ENCODE assay signal across 9 cellular contexts in the genomic region with DNA sequence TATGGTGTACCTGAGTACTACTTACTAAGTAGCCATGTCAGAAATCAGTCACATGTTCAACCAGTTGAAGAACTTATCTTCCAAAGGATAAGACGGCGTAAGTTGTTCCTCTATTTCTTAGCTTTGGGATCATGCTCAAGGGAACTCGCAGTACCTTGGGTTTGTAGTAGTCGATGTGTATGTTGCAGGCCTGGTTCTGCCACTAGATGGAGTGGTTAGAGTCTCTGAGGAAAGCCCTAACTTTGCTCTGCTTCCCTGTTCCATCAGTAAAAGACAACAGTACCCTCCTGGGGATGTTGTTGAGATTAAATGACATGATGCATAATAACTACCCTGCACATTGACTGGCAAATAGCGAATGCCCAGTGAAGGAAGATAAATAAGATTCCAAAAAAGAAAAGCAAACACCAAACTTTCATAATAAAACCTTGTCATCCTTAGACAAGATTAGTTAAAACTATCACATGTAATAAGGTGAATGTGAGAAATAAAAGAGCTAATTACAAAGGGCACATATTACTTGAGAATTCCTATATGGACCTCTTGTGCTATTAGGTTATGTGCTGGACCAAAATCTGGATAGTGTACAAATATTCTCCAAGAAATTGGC.
A peak's percentile ranks its signal among the peaks of the same experiment; 100 is the strongest.
DNase-seq lines count a peak whose midpoint lies in the region; ATAC-seq and TF ChIP-seq lines count a peak whose summit lies in the region.
"Had no signal": no experiment of that assay in that cellular context is flagged by ENCODE, and none has a peak within 500 bp of the region (broad histone marks: within the 10 kb centered on the region; RNA-seq: fewer than 3 reads in every experiment).

No MANE protein-coding gene starts in this region.

- no peak overlapping the region for H3K27ac ChIP-seq in OCI-LY1 (ENCODE audit: low read depth, low read length, poor library complexity, severe bottlenecking)
- H3K27ac ChIP-seq: parathyroid adenoma had no signal

- no peak overlapping the region for H3K4me2 ChIP-seq in OCI-LY1 (ENCODE audit: low read length)

- peaks cover 1% of the 10 kb centered on the region for H3K27me3 Mint-ChIP-seq in activated T-cell treated with anti-CD3 and anti-CD28 coated beads, Interleukin-2, amount 50 U/mL, for 72 hours (ENCODE audit: low read depth)

- no peaks in the 10 kb centered on the region for H3K4me1 Mint-ChIP-seq in activated T-cell treated with anti-CD3 and anti-CD28 coated beads, Interleukin-2, amount 50 U/mL, for 72 hours (ENCODE audit: low read depth)

- no peak overlapping the region for H3K9ac ChIP-seq in OCI-LY1 (ENCODE audit: low read length)
- H3K9ac ChIP-seq: parathyroid adenoma had no signal

- H4K20me1 ChIP-seq in OCI-LY1 (ENCODE audit: insufficient read depth, low read length), result no peaks in the 10 kb centered on the region

- H3K27me3 ChIP-seq in OCI-LY1 (ENCODE audit: insufficient read depth, low read length), result no peaks in the 10 kb centered on the region

- no peak overlapping the region for H2AFZ ChIP-seq in OCI-LY1 (ENCODE audit: low read length)
- H2AFZ ChIP-seq: parathyroid adenoma had no signal

- no peaks in the 10 kb centered on the region for H3K36me3 Mint-ChIP-seq in activated T-cell treated with anti-CD3 and anti-CD28 coated beads, Interleukin-2, amount 50 U/mL, for 72 hours (ENCODE audit: insufficient read depth in 2 of 2)

- H3K9me3 Mint-ChIP-seq in activated T-cell treated with anti-CD3 and anti-CD28 coated beads, Interleukin-2, amount 50 U/mL, for 72 hours, result no peaks in the 10 kb centered on the region

- no peaks in the 10 kb centered on the region for H3F3A ChIP-seq in OCI-LY1 (ENCODE audit: insufficient read depth, low read length)

- no peaks in the 10 kb centered on the region for H3K4me1 ChIP-seq in OCI-LY1 (ENCODE audit: insufficient read depth, low read length, severe bottlenecking)
- H3K4me1 ChIP-seq: parathyroid adenoma had no signal

- POLR2A ChIA-PET in GM10248 (lab: Yijun Ruan, JAX), result no interaction called here

- H3K4me3 ChIP-seq in OCI-LY1 (ENCODE audit: low read depth, low read length, poor library complexity, severe bottlenecking) (no peak overlapping the region), foreskin fibroblast (ENCODE audit: low read depth in 1 of 2, low read length in 2 of 2) (no peak overlapping the region)

- H3K79me2 ChIP-seq in OCI-LY1 (ENCODE audit: insufficient read depth, low read length), result no peaks in the 10 kb centered on the region
- H3K79me2 ChIP-seq: parathyroid adenoma had no signal

- CTCF ChIA-PET in GM10248 (lab: Yijun Ruan, JAX), result interaction anchor here (1.2 to 1.5 kb wide), 3 partner anchors 12 to 24 kb away, joined by 3 to 4 read pairs (median 4); no protein-coding TSS in a partner anchor

- H3K36me3 ChIP-seq in OCI-LY1 (ENCODE audit: insufficient read depth, low read length), result no peaks in the 10 kb centered on the region

- peak; percentile 62 for TF ChIP-seq CTCF in GM12873 (IDR thresholded peaks at IDR 0.05; ENCODE audit: insufficient read depth, low read depth, low read length, missing control alignments)
- TF ChIP-seq CTCF in OCI-LY1 (IDR thresholded peaks at IDR 0.05; ENCODE audit: low read length), result peak; percentile 65
- TF ChIP-seq CTCF in foreskin fibroblast (IDR thresholded peaks at IDR 0.05; ENCODE audit: low read depth, low read length), result peak; percentile 76
- no peak for TF ChIP-seq CTCF in GM10248 (IDR thresholded peaks at IDR 0.05; ENCODE audit: control extremely low read depth, extremely low read depth, low read depth, missing control alignments)

- peak; percentile 23 for DNase-seq in 8988T
- peak in 1 of 2 donors; percentile 1 for DNase-seq in foreskin fibroblast
- no peak for DNase-seq in activated CD8-positive, alpha-beta memory T cell treated with anti-CD3 and anti-CD28 coated beads, Interleukin-2, amount 50 U/mL, for 4 hours
- no peak for DNase-seq in GM10248 (ENCODE audit: extremely low spot score)
- no peak for DNase-seq in NCI-H526 (lab: John Stamatoyannopoulos, UW)
- DNase-seq in activated T-cell treated with anti-CD3 and anti-CD28 coated beads, Interleukin-2, amount 50 U/mL, for 72 hours, result no peak

- H3K9me2 ChIP-seq in OCI-LY1 (ENCODE audit: low read depth, low read length), result no peaks in the 10 kb centered on the region

- no peaks in the 10 kb centered on the region for H3K9me3 ChIP-seq in OCI-LY1 (ENCODE audit: low read length)

- no peak overlapping the region for H3K4me3 Mint-ChIP-seq in activated T-cell treated with anti-CD3 and anti-CD28 coated beads, Interleukin-2, amount 50 U/mL, for 72 hours

- ATAC-seq in activated T-cell treated with anti-CD3 and anti-CD28 coated beads, Interleukin-2, amount 50 U/mL, for 72 hours (replicated peaks in 1 of 2), result no peak

- no peak overlapping the region for H3K27ac Mint-ChIP-seq in activated T-cell treated with anti-CD3 and anti-CD28 coated beads, Interleukin-2, amount 50 U/mL, for 72 hours
